Comparison of ENCODE assay signal across 8 cellular contexts in genomic region chr12:51950682-51951198, GRCh38. TPM values are rescaled to one million over a fixed set of nuclear protein-coding genes. Genes with fewer than 3 reads are reported as not detected.
A peak's percentile ranks its signal among the peaks of the same experiment; 100 is the strongest.
DNase-seq lines count a peak whose midpoint lies in the region; ATAC-seq and TF ChIP-seq lines count a peak whose summit lies in the region.

No MANE protein-coding gene starts in this region.

- no peaks in the 10 kb centered on the region for H3K36me3 Mint-ChIP-seq in activated CD4-positive, alpha-beta T cell treated with anti-CD3 and anti-CD28 coated beads, Interleukin-2, amount 10 ng/mL, durations not matched to agents 24 days and 14 days (ENCODE audit: low read depth)

- H3K27ac ChIP-seq in ascending aorta (peak overlapping the region; percentile 33 to 37), right lobe of liver (peak overlapping the region; percentile 29 to 63 (median 39)), thyroid gland (peak overlapping the region in 2 of 3 donors; percentile 13 to 56)

- H3K4me3 ChIP-seq in ascending aorta (peak overlapping the region; percentile 48 to 62), right lobe of liver (peak overlapping the region; percentile 47 to 56 (median 50)), thyroid gland (replicated peaks in 1 of 3) (peak overlapping the region in 2 of 3 donors; percentile 2 to 35)

- intact Hi-C loops in activated CD4-positive, alpha-beta T cell treated with anti-CD3 and anti-CD28 coated beads, Interleukin-2, amount 10 ng/mL, durations not matched to agents 24 days and 14 days (cut with micrococcal nuclease): no loop called here
- intact Hi-C loops in ascending aorta (cut with DNase I): loop anchor here (5.0 kb wide), 2 partner anchors 72 to 332 kb away; no protein-coding TSS in a partner anchor
- intact Hi-C loops in right lobe of liver (cut with DNase I): no loop called here
- intact Hi-C loops in thyroid gland (cut with DNase I): no loop called here

- H3K27me3 Mint-ChIP-seq in activated CD4-positive, alpha-beta T cell treated with anti-CD3 and anti-CD28 coated beads, Interleukin-2, amount 10 ng/mL, durations not matched to agents 24 days and 14 days: peaks cover 46% of the 10 kb centered on the region

- peak overlapping the region; percentile 97 for H3K4me3 Mint-ChIP-seq in activated CD4-positive, alpha-beta T cell treated with anti-CD3 and anti-CD28 coated beads, Interleukin-2, amount 10 ng/mL, durations not matched to agents 24 days and 14 days

- H3K9me3 Mint-ChIP-seq in activated CD4-positive, alpha-beta T cell treated with anti-CD3 and anti-CD28 coated beads, Interleukin-2, amount 10 ng/mL, durations not matched to agents 24 days and 14 days: no peaks in the 10 kb centered on the region

- H3K36me3 ChIP-seq in ascending aorta (no peaks in the 10 kb centered on the region), right lobe of liver (no peaks in the 10 kb centered on the region), thyroid gland (no peaks in the 10 kb centered on the region)

- 8% methylated on average over 5 of the region's 5 CpGs for WGBS in right lobe of liver (ENCODE audit: insufficient coverage, low coverage, low lambda C conversion rate, missing lambda C conversion rate)
- WGBS in thyroid gland, 2 donors: 2 to 5% methylated on average over 5 of the region's 5 CpGs

- H3K27me3 ChIP-seq in ascending aorta (no peaks in the 10 kb centered on the region), right lobe of liver (no peaks in the 10 kb centered on the region), thyroid gland (no peaks in the 10 kb centered on the region)

- H3K27ac Mint-ChIP-seq in activated CD4-positive, alpha-beta T cell treated with anti-CD3 and anti-CD28 coated beads, Interleukin-2, amount 10 ng/mL, durations not matched to agents 24 days and 14 days: peak overlapping the region; percentile 84

- H3K9me3 ChIP-seq in ascending aorta (no peaks in the 10 kb centered on the region), right lobe of liver (no peaks in the 10 kb centered on the region), thyroid gland (no peaks in the 10 kb centered on the region)

- ATAC-seq in right lobe of liver (no peak), GM21423 (IDR thresholded peaks at IDR 0.05; ENCODE audit: unreplicated experiment) (no peak)

- no peak for TF ChIP-seq CTCF in ascending aorta (IDR thresholded peaks at IDR 0.05)
- no peak for TF ChIP-seq CTCF in right lobe of liver (IDR thresholded peaks at IDR 0.05)
- no peak for TF ChIP-seq CTCF in thyroid gland (IDR thresholded peaks at IDR 0.05)

- DNase-seq in activated CD4-positive, alpha-beta T cell treated with anti-CD3 and anti-CD28 coated beads, Interleukin-2, amount 10 ng/mL, durations not matched to agents 24 days and 14 days: no peak
- DNase-seq in activated CD4-positive, alpha-beta T cell treated with anti-CD3 and anti-CD28 coated beads for 4 hours: no peak
- DNase-seq in ascending aorta (ENCODE audit: low spot score in 2 of 2): no peak
- no peak for DNase-seq in right lobe of liver
- no peak for DNase-seq in thyroid gland
- DNase-seq in NCI-H146 (lab: John Stamatoyannopoulos, UW): no peak
- no peak for DNase-seq in GM19238 (ENCODE audit: insufficient read length, low spot score)

- H3K4me1 ChIP-seq in ascending aorta (peaks cover 9 to 16% of the 10 kb centered on the region in 2 donors), right lobe of liver (peaks cover 0 to 24% (median 8%) of the 10 kb centered on the region in 4 donors), thyroid gland (peaks cover 26 to 31% of the 10 kb centered on the region in 2 donors)

- H3K4me1 Mint-ChIP-seq in activated CD4-positive, alpha-beta T cell treated with anti-CD3 and anti-CD28 coated beads, Interleukin-2, amount 10 ng/mL, durations not matched to agents 24 days and 14 days: peaks cover 23% of the 10 kb centered on the region

- TF ChIP-seq POLR2A in right lobe of liver (IDR thresholded peaks at IDR 0.05) (no peak), thyroid gland (IDR thresholded peaks at IDR 0.05) (no peak)

RNA-seq across cellular contexts. Expression of gene ACVR1B, which starts 0.8 kb away (rescaled TPM):
- 7.1 and 8.1 TPM in 2 replicates for total RNA-seq in activated CD4-positive, alpha-beta T cell treated with anti-CD3 and anti-CD28 coated beads, Interleukin-2, amount 10 ng/mL, durations not matched to agents 24 days and 14 days
- total RNA-seq in ascending aorta (18.7 TPM), right lobe of liver (10 to 100 TPM; 14.1 to 28.0 (median 25.0) TPM), thyroid gland (10 to 100 TPM; 13.7 to 19.9 (median 19.2) TPM)

RNA-seq across cellular contexts. Expression of gene ACVRL1, which starts 43.4 kb away (rescaled TPM):
- not detected in 2 replicates for total RNA-seq in activated CD4-positive, alpha-beta T cell treated with anti-CD3 and anti-CD28 coated beads, Interleukin-2, amount 10 ng/mL, durations not matched to agents 24 days and 14 days
- 308 TPM for total RNA-seq in ascending aorta
- 10 to 100 TPM in 1 of 6 experiments, 1 to 10 TPM in 5; 2.9 to 10.7 (median 6.2) TPM for total RNA-seq in right lobe of liver
- total RNA-seq in thyroid gland: 100 to 1,000 TPM in 2 of 4 donors, 10 to 100 TPM in 2; 61.9 to 133 (median 84.2) TPM

RNA-seq across cellular contexts. Expression of gene TAMALIN, which starts 56.0 kb away (rescaled TPM):
- 10.4 and 12.4 TPM in 2 replicates for total RNA-seq in activated CD4-positive, alpha-beta T cell treated with anti-CD3 and anti-CD28 coated beads, Interleukin-2, amount 10 ng/mL, durations not matched to agents 24 days and 14 days
- 32.6 TPM for total RNA-seq in ascending aorta
- total RNA-seq in right lobe of liver: 1 to 10 TPM; 2.9 to 6.5 (median 3.9) TPM
- total RNA-seq in thyroid gland: 10 to 100 TPM in 3 of 4 donors, 1 to 10 TPM in 1; 9.8 to 20.8 (median 14.5) TPM

Comparison
In these comparisons a context has a peak if more than half of its experiments do, and no peak if none do; other contexts are left out.
1. RNA of gene ACVRL1, which starts 43.4 kb away (total RNA-seq): 308 TPM in ascending aorta (single experiment) and 61.9 to 133 TPM in thyroid gland; 2.9 to 10.7 TPM in right lobe of liver and not detected in activated CD4-positive, alpha-beta T cell treated with anti-CD3 and anti-CD28 coated beads, Interleukin-2, amount 10 ng/mL, durations not matched to agents 24 days and 14 days; every median in the first group is over 4 times any median in the second.
2. Peak in every context shown above with its lines, with median percentiles within 50 percentile points of each other: H3K27ac ChIP-seq and H3K4me3 ChIP-seq.